In the genomic region with DNA sequence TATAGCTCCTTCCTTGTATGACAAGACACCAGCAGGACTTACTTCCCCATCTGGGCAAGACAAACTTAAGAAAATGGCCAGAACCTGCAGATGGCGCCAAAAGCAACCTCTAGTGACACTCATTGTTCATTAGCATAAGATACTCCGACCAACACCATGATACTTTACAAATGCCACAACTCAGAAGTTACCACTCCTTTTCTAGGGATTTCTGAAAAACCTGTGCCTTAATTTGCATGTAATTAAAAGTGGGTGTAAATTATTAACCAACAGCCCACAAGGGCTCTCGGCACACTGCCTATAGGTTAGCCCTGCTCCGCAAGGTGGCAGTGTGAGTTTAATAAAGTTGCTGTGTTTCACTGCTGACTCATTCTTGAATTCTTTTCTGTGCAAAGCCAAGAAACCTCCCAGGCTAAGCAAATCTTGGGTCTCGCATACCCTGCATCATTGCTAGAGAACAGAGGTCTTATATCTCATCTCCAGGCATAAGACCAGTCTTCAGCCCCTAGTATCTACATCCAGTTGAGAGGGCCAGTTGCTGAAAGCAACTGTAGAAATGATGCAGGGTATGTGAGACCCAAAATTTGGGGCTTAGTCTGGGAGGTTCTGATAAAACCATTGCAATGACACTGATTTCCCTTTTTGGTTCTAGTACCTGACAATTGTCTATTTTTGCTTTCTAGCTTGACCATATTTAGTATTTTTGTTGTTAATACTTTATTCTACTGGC, we compare ENCODE assay signal across 8 cellular contexts.
A peak's percentile ranks its signal among the peaks of the same experiment; 100 is the strongest.
DNase-seq lines count a peak whose midpoint lies in the region; ATAC-seq, FAIRE-seq and TF ChIP-seq lines count a peak whose summit lies in the region.

No MANE protein-coding gene starts in this region.

- H3K36me3 ChIP-seq in heart left ventricle (no peaks in the 10 kb centered on the region), small intestine (ENCODE audit: control insufficient read depth in 2 of 2, insufficient read depth in 2 of 2, low read length in 2 of 2) (no peaks in the 10 kb centered on the region)

- intact Hi-C loops in activated T-helper 2 cell treated with anti-CD3 and anti-CD28 coated beads, Interferon-gamma antibody, Interleukin-2, Interleukin-4, amounts not matched to agents 10 μg/mL and 5 μg/mL and 100 μg/mL, durations not matched to agents 14 hours and 24 hours and 36 hours (cut with micrococcal nuclease), result loop anchor here (1.0 kb wide), 1 partner anchor 316 kb away; no protein-coding TSS in a partner anchor
- intact Hi-C loops in heart left ventricle (cut with DNase I), result no loop called here

- DNase-seq in DMS53 treated with DMSO at 0.1 percent for 48 hours (lab: John Stamatoyannopoulos, UW; ENCODE audit: unreplicated experiment) (peak; percentile 50), RPMI7951 (ENCODE audit: low read depth) (peak; percentile 79), heart left ventricle (peak in 3 of 5 donors; percentile 22 to 49 (median 40)), small intestine (peak; percentile 76), omental fat pad (ENCODE audit: low spot score) (no peak)
- peak; percentile 53 for DNase-seq in activated T-helper 2 cell treated with anti-CD3 and anti-CD28 coated beads, Interferon-gamma antibody, Interleukin-2, Interleukin-4, amounts not matched to agents 10 μg/mL and 5 μg/mL and 100 μg/mL, durations not matched to agents 14 hours and 24 hours and 36 hours (ENCODE audit: low spot score)

- H3K4me3 Mint-ChIP-seq in activated T-helper 2 cell treated with anti-CD3 and anti-CD28 coated beads, Interferon-gamma antibody, Interleukin-2, Interleukin-4, amounts not matched to agents 10 μg/mL and 5 μg/mL and 100 μg/mL, durations not matched to agents 14 hours and 24 hours and 36 hours (ENCODE audit: low read depth), result peak overlapping the region; percentile 27

- no peaks in the 10 kb centered on the region for H3K4me1 Mint-ChIP-seq in activated T-helper 2 cell treated with anti-CD3 and anti-CD28 coated beads, Interferon-gamma antibody, Interleukin-2, Interleukin-4, amounts not matched to agents 10 μg/mL and 5 μg/mL and 100 μg/mL, durations not matched to agents 14 hours and 24 hours and 36 hours (ENCODE audit: low read depth)

- no peaks in the 10 kb centered on the region for H3K9me3 ChIP-seq in heart left ventricle
- no peaks in the 10 kb centered on the region for H3K9me3 ChIP-seq in small intestine (ENCODE audit: control insufficient read depth, low read depth)

- no peaks in the 10 kb centered on the region for H3K9me3 Mint-ChIP-seq in activated T-helper 2 cell treated with anti-CD3 and anti-CD28 coated beads, Interferon-gamma antibody, Interleukin-2, Interleukin-4, amounts not matched to agents 10 μg/mL and 5 μg/mL and 100 μg/mL, durations not matched to agents 14 hours and 24 hours and 36 hours

- ATAC-seq in GM19463 (IDR thresholded peaks at IDR 0.05; ENCODE audit: unreplicated experiment), result peak; percentile 94
- peak; percentile 94 for ATAC-seq in HG03520 (IDR thresholded peaks at IDR 0.05; ENCODE audit: unreplicated experiment)
- ATAC-seq in heart left ventricle, result peak in 1 of 4 donors; percentile 63
- ATAC-seq in omental fat pad (ENCODE audit: low FRiP score), result no peak

- H3K4me3 ChIP-seq in heart left ventricle, result peak overlapping the region in 2 of 12 donors; percentile 4 to 18
- H3K4me3 ChIP-seq in small intestine (ENCODE audit: low read depth in 1 of 2, low read length in 2 of 2), result no peak overlapping the region

- FAIRE-seq in small intestine (lab: Jason Lieb, UNC), result no peak

- H3K27me3 Mint-ChIP-seq in activated T-helper 2 cell treated with anti-CD3 and anti-CD28 coated beads, Interferon-gamma antibody, Interleukin-2, Interleukin-4, amounts not matched to agents 10 μg/mL and 5 μg/mL and 100 μg/mL, durations not matched to agents 14 hours and 24 hours and 36 hours (ENCODE audit: low read depth), result no peaks in the 10 kb centered on the region

- TF ChIP-seq POLR2A in heart left ventricle (IDR thresholded peaks at IDR 0.05), result no peak

- H3K36me3 Mint-ChIP-seq in activated T-helper 2 cell treated with anti-CD3 and anti-CD28 coated beads, Interferon-gamma antibody, Interleukin-2, Interleukin-4, amounts not matched to agents 10 μg/mL and 5 μg/mL and 100 μg/mL, durations not matched to agents 14 hours and 24 hours and 36 hours (ENCODE audit: low read depth), result no peaks in the 10 kb centered on the region

- H3K27me3 ChIP-seq in heart left ventricle (no peaks in the 10 kb centered on the region), small intestine (ENCODE audit: control insufficient read depth in 2 of 2, insufficient read depth in 2 of 2, low read length in 2 of 2) (no peaks in the 10 kb centered on the region)

- H3K4me1 ChIP-seq in heart left ventricle (peaks cover 0 to 10% (median 0%) of the 10 kb centered on the region in 12 donors), small intestine (ENCODE audit: control insufficient read depth in 2 of 2, insufficient read depth in 1 of 2, low read depth in 1 of 2, low read length in 1 of 2) (no peaks in the 10 kb centered on the region)

- TF ChIP-seq CTCF in heart left ventricle (IDR thresholded peaks at IDR 0.05), result peak; percentile 20 to 65 (median 44)
- TF ChIP-seq CTCF in omental fat pad (IDR thresholded peaks at IDR 0.05), result no peak

- 60 to 70% (median 68%) methylated on average over 5 of the region's 5 CpGs for WGBS in heart left ventricle, 4 donors
- WGBS in small intestine, 3 donors, result 66 to 74% (median 66%) methylated on average over 5 of the region's 5 CpGs

- H3K27ac ChIP-seq in heart left ventricle (no peak overlapping the region), small intestine (ENCODE audit: low read depth in 1 of 2, low read length in 1 of 2) (no peak overlapping the region)

- no peak overlapping the region for H3K27ac Mint-ChIP-seq in activated T-helper 2 cell treated with anti-CD3 and anti-CD28 coated beads, Interferon-gamma antibody, Interleukin-2, Interleukin-4, amounts not matched to agents 10 μg/mL and 5 μg/mL and 100 μg/mL, durations not matched to agents 14 hours and 24 hours and 36 hours

Comparison
In these comparisons a context has a peak if more than half of its experiments do, and no peak if none do; other contexts are left out.
1. CTCF ChIP-seq: peak in heart left ventricle (12 of 12); none in omental fat pad (0 of 3).